In genomic region chr11:62401781-62402180, GRCh38 we compare ENCODE assay signal across 11 cellular contexts. TPM values are rescaled to one million over a fixed set of nuclear protein-coding genes. Genes with fewer than 3 reads are reported as not detected.
DNase-seq lines count a peak whose midpoint lies in the region; ATAC-seq and TF ChIP-seq lines count a peak whose summit lies in the region.
"Had no signal": no experiment of that assay in that cellular context is flagged by ENCODE, and none has a peak within 500 bp of the region (broad histone marks: within the 10 kb centered on the region; RNA-seq: fewer than 3 reads in every experiment).

No MANE protein-coding gene starts in this region.

- H3K9me3 Mint-ChIP-seq in activated CD4-positive, alpha-beta T cell treated with anti-CD3 and anti-CD28 coated beads for 36 hours (ENCODE audit: low read depth), result no peaks in the 10 kb centered on the region
- no peaks in the 10 kb centered on the region for H3K9me3 Mint-ChIP-seq in activated naive CD8-positive, alpha-beta T cell treated with anti-CD3 and anti-CD28 coated beads for 36 hours

- intact Hi-C loops in activated CD4-positive, alpha-beta T cell treated with anti-CD3 and anti-CD28 coated beads for 36 hours (cut with DNase I, micrococcal nuclease), result no loop called here
- intact Hi-C loops in lower lobe of right lung (cut with DNase I) (no loop called here), left colon (cut with DNase I, micrococcal nuclease) (no loop called here)

- no peaks in the 10 kb centered on the region for H3K9me3 ChIP-seq in lower lobe of right lung
- no peaks in the 10 kb centered on the region for H3K9me3 ChIP-seq in suprapubic skin
- H3K9me3 ChIP-seq: SJCRH30 had no signal

- peak; percentile 37 for ATAC-seq in activated CD4-positive, alpha-beta T cell treated with anti-CD3 and anti-CD28 coated beads for 36 hours
- peak in 1 of 2 donors; percentile 5 for ATAC-seq in lower lobe of right lung
- ATAC-seq in left colon, result no peak
- no peak for ATAC-seq in GM18502 (IDR thresholded peaks at IDR 0.05; ENCODE audit: poor library complexity, unreplicated experiment)

- H3K27me3 ChIP-seq in lower lobe of right lung (ENCODE audit: low read depth) (no peaks in the 10 kb centered on the region), suprapubic skin (no peaks in the 10 kb centered on the region)
- H3K27me3 ChIP-seq: SJCRH30 had no signal

- peak overlapping the region; percentile 73 for H3K27ac Mint-ChIP-seq in activated CD4-positive, alpha-beta T cell treated with anti-CD3 and anti-CD28 coated beads for 36 hours
- peak overlapping the region; percentile 91 for H3K27ac Mint-ChIP-seq in activated naive CD8-positive, alpha-beta T cell treated with anti-CD3 and anti-CD28 coated beads for 36 hours

- 28% methylated on average over 4 of the region's 6 CpGs for WGBS in suprapubic skin

- peaks cover 23% of the 10 kb centered on the region for H3K4me1 Mint-ChIP-seq in activated CD4-positive, alpha-beta T cell treated with anti-CD3 and anti-CD28 coated beads for 36 hours
- peaks cover 51% of the 10 kb centered on the region for H3K4me1 Mint-ChIP-seq in activated naive CD8-positive, alpha-beta T cell treated with anti-CD3 and anti-CD28 coated beads for 36 hours

- peak overlapping the region; percentile 67 for H3K27ac ChIP-seq in lower lobe of right lung
- H3K27ac ChIP-seq in suprapubic skin, result peak overlapping the region; percentile 83
- H3K27ac ChIP-seq: SJCRH30 had no signal

- H3K4me1 ChIP-seq in lower lobe of right lung (peaks cover 51% of the 10 kb centered on the region), suprapubic skin (peaks cover 70% of the 10 kb centered on the region)

- DNase-seq in activated CD4-positive, alpha-beta T cell treated with anti-CD3 and anti-CD28 coated beads for 36 hours, result no peak
- DNase-seq in activated CD4-positive, alpha-beta T cell treated with anti-CD3 and anti-CD28 coated beads, Interleukin-2, amount 50 U/mL, for 4 hours, result no peak
- no peak for DNase-seq in activated naive CD8-positive, alpha-beta T cell treated with anti-CD3 and anti-CD28 coated beads for 36 hours
- no peak for DNase-seq in lower lobe of right lung
- DNase-seq in suprapubic skin (ENCODE audit: low spot score in 2 of 2), result peak in 1 of 2 donors; percentile 49
- DNase-seq in HuH-7 (ENCODE audit: low spot score), result no peak
- DNase-seq in left colon, result no peak
- DNase-seq: occipital lobe, SJCRH30 had no signal

- H3K36me3 Mint-ChIP-seq in activated CD4-positive, alpha-beta T cell treated with anti-CD3 and anti-CD28 coated beads for 36 hours (ENCODE audit: low read depth), result no peaks in the 10 kb centered on the region
- H3K36me3 Mint-ChIP-seq in activated naive CD8-positive, alpha-beta T cell treated with anti-CD3 and anti-CD28 coated beads for 36 hours, result no peaks in the 10 kb centered on the region

- H3K27me3 Mint-ChIP-seq in activated CD4-positive, alpha-beta T cell treated with anti-CD3 and anti-CD28 coated beads for 36 hours, result no peaks in the 10 kb centered on the region
- H3K27me3 Mint-ChIP-seq in activated naive CD8-positive, alpha-beta T cell treated with anti-CD3 and anti-CD28 coated beads for 36 hours, result no peaks in the 10 kb centered on the region

- no peak for TF ChIP-seq POLR2A in suprapubic skin (IDR thresholded peaks at IDR 0.05)

- no peak for TF ChIP-seq EP300 in suprapubic skin (IDR thresholded peaks at IDR 0.05)

- H3K4me3 ChIP-seq in lower lobe of right lung (no peak overlapping the region), suprapubic skin (peak overlapping the region; percentile 29)
- H3K4me3 ChIP-seq: SJCRH30 had no signal

- POLR2A ChIA-PET in activated CD4-positive, alpha-beta T cell treated with anti-CD3 and anti-CD28 coated beads for 36 hours (lab: Charles Lee), result no interaction called here

- CTCF ChIA-PET in activated CD4-positive, alpha-beta T cell treated with anti-CD3 and anti-CD28 coated beads for 36 hours (lab: Charles Lee), result interaction anchor here (0.9 to 1.3 kb wide), 3 partner anchors 9 to 142 kb away, joined by 4 to 5 read pairs (median 4); no protein-coding TSS in a partner anchor

- TF ChIP-seq CTCF in lower lobe of right lung (IDR thresholded peaks at IDR 0.05) (no peak), suprapubic skin (IDR thresholded peaks at IDR 0.05) (no peak)

- peak overlapping the region; percentile 62 for H3K4me3 Mint-ChIP-seq in activated CD4-positive, alpha-beta T cell treated with anti-CD3 and anti-CD28 coated beads for 36 hours
- peak overlapping the region; percentile 87 for H3K4me3 Mint-ChIP-seq in activated naive CD8-positive, alpha-beta T cell treated with anti-CD3 and anti-CD28 coated beads for 36 hours

- H3K36me3 ChIP-seq in lower lobe of right lung, result no peaks in the 10 kb centered on the region
- H3K36me3 ChIP-seq in suprapubic skin, result no peaks in the 10 kb centered on the region
- H3K36me3 ChIP-seq: SJCRH30 had no signal

RNA-seq across cellular contexts. Expression of gene SCGB1A1, which starts 17.1 kb away (rescaled TPM):
- not detected for total RNA-seq in activated CD4-positive, alpha-beta T cell treated with anti-CD3 and anti-CD28 coated beads for 36 hours
- not detected for total RNA-seq in activated naive CD8-positive, alpha-beta T cell treated with anti-CD3 and anti-CD28 coated beads for 36 hours
- total RNA-seq in lower lobe of right lung (3,364 TPM), suprapubic skin (not detected), left colon (not detected)
- total RNA-seq: dermis microvascular lymphatic vessel endothelial cell, occipital lobe, SJCRH30 had no signal

Comparison
In these comparisons a context has a peak if more than half of its experiments do, and no peak if none do; other contexts are left out.
1. RNA of gene SCGB1A1, which starts 17.1 kb away (total RNA-seq): 3,364 TPM in lower lobe of right lung (single experiment); not detected in activated CD4-positive, alpha-beta T cell treated with anti-CD3 and anti-CD28 coated beads for 36 hours, not detected in activated naive CD8-positive, alpha-beta T cell treated with anti-CD3 and anti-CD28 coated beads for 36 hours, not detected in suprapubic skin and not detected in left colon; every median in the first group is over 1,000 times any median in the second.